8 cellular contexts compared by ENCODE assay signal in the genomic region with DNA sequence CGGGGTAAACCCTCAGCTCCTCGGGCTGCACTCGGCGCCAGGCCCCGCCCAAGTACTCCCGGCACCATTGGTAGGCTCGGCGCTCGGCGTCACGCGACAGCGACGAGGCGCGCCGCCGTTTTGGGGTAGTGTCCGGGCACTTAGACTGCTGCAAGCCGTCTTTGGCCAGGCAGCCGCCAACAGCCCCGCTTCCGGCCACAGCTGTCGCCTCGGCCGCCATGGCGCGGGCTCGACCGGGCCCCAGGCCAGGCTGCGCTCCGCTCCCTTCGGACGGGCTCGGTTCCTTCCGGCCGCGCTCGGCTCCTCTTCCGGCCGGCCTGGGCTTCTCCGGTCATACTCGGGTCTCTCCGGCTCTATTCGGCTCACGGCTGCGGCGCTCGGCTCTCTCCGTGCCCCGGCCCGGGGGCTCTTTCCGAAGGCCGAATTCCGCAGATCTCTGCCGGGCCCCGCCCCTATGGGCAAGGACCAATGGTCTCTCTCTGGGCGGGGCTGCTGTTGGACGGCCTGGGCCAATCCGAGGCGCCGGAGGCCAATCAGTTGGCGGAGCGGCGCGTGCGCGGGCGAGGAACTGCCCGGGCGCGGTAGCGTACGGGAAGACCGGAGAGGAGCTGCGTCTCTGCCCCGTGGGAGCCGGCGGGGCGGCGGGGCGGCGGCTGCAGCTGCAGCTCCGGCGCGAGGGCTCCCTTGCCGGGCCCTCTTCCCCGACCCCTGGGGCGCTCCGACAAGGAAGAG. TPM values are rescaled to one million over a fixed set of nuclear protein-coding genes. Genes with fewer than 3 reads are reported as not detected.
DNase-seq lines count a peak whose midpoint lies in the region; ATAC-seq and TF ChIP-seq lines count a peak whose summit lies in the region.

A gene with protein sequence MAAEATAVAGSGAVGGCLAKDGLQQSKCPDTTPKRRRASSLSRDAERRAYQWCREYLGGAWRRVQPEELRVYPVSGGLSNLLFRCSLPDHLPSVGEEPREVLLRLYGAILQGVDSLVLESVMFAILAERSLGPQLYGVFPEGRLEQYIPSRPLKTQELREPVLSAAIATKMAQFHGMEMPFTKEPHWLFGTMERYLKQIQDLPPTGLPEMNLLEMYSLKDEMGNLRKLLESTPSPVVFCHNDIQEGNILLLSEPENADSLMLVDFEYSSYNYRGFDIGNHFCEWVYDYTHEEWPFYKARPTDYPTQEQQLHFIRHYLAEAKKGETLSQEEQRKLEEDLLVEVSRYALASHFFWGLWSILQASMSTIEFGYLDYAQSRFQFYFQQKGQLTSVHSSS (minus strand): TSS at position 288 of the 732 bp plus-strand sequence. CDS start 68 bp downstream, at position 220.

- H3K9me3 ChIP-seq in prostate gland, result no peaks in the 10 kb centered on the region

- intact Hi-C loops in T-helper 2 cell treated with Interferon-gamma antibody and Interleukin-4, amounts not matched to agents 100 ng/mL and 5 ng/mL, for 36 hours (cut with micrococcal nuclease), result loop anchor here (1.0 to 5.0 kb wide), 4 partner anchors 19 to 730 kb away; a partner anchor contains a TSS
- intact Hi-C loops in left ventricle myocardium superior (cut with micrococcal nuclease) (no loop called here), prostate gland (cut with DNase I) (loop anchor here (5.0 kb wide), 1 partner anchor 45 kb away; a partner anchor contains a TSS)

- H3K4me1 ChIP-seq in prostate gland (replicated peaks) (peaks cover 12% of the 10 kb centered on the region), urinary bladder (ENCODE audit: insufficient read depth) (no peaks in the 10 kb centered on the region)

- peak in 1 of 4 experiments; percentile 29 for TF ChIP-seq CTCF in prostate gland (IDR thresholded peaks at IDR 0.05)

- H3K4me3 ChIP-seq in prostate gland (peak within 1 kb of the TSS; percentile 71 to 84), urinary bladder (ENCODE audit: low read depth, low read length) (peak within 1 kb of the TSS; percentile 82)

- DNase-seq in NCI-H187 treated with DMSO at 0.1 percent for 48 hours (lab: John Stamatoyannopoulos, UW) (peak; percentile 12), anterior cingulate cortex (lab: John Stamatoyannopoulos, UW) (peak; percentile 85 to 99 (median 98)), left ventricle myocardium superior (peak; percentile 99), prostate gland (ENCODE audit: low spot score) (peak; percentile 99)

- no peaks in the 10 kb centered on the region for H3K27me3 ChIP-seq in prostate gland (replicated peaks; ENCODE audit: insufficient read depth)

- ATAC-seq in GM18499 (IDR thresholded peaks at IDR 0.05; ENCODE audit: insufficient read depth, unreplicated experiment), result peak; percentile 78
- ATAC-seq in HG02943 (IDR thresholded peaks at IDR 0.05; ENCODE audit: low read depth, unreplicated experiment), result peak; percentile 84
- ATAC-seq in left ventricle myocardium superior, result peak; percentile 92

- H3K27ac ChIP-seq in prostate gland, result peak within 1 kb of the TSS; percentile 95 to 98
- H3K27ac ChIP-seq in urinary bladder (ENCODE audit: low read depth), result peak within 1 kb of the TSS; percentile 89

- WGBS in prostate gland, result under 1% methylated on average over 48 of the region's 90 CpGs
- WGBS in urinary bladder, result under 1% methylated on average over 90 of the region's 90 CpGs

- TF ChIP-seq POLR2A in prostate gland (IDR thresholded peaks at IDR 0.05), result peak; percentile 97

- H3K36me3 ChIP-seq in prostate gland (no peaks in the 10 kb centered on the region), urinary bladder (ENCODE audit: insufficient read depth) (no peaks in the 10 kb centered on the region)

RNA-seq across cellular contexts. Expression of the gene that starts here (rescaled TPM):
- 98.8 and 105 TPM in 2 replicates for total RNA-seq in T-helper 2 cell treated with Interferon-gamma antibody and Interleukin-4, amounts not matched to agents 100 ng/mL and 5 ng/mL, for 36 hours
- total RNA-seq in left ventricle myocardium superior (42.7 TPM), prostate gland (100 to 1,000 TPM in 1 of 2 donors, 10 to 100 TPM in 1; 52.1 to 112 TPM), urinary bladder (28.0 TPM)
- polyA plus RNA-seq in urinary bladder, result 45.7 TPM

Comparison
In these comparisons a context has a peak if more than half of its experiments do, and no peak if none do; other contexts are left out.
1. Peak in every context shown above with its lines: DNase-seq, ATAC-seq, H3K4me3 ChIP-seq and H3K27ac ChIP-seq.
2. DNase-seq: peak in every context shown above with its lines; median percentile 99 in left ventricle myocardium superior; 99 in prostate gland; 98 in anterior cingulate cortex; 12 in NCI-H187 treated with DMSO at 0.1 percent for 48 hours.